In genomic region chrX:140503714-140504351, GRCh38 we compare ENCODE assay signal across 8 cellular contexts. TPM values are rescaled to one million over a fixed set of nuclear protein-coding genes. Genes with fewer than 3 reads are reported as not detected.
DNase-seq lines count a peak whose midpoint lies in the region; ATAC-seq and TF ChIP-seq lines count a peak whose summit lies in the region.

No MANE protein-coding gene starts in this region.

- peak overlapping the region in 3 of 4 donors; percentile 30 to 45 (median 38) for H3K4me3 ChIP-seq in sigmoid colon

- CTCF ChIA-PET in GM10248 (lab: Yijun Ruan, JAX): no interaction called here

- H3K27ac Mint-ChIP-seq in T-helper 17 cell: no peak overlapping the region
- H3K27ac Mint-ChIP-seq in naive thymus-derived CD8-positive, alpha-beta T cell: no peak overlapping the region

- ATAC-seq in T-helper 17 cell: no peak
- peak; percentile 77 for ATAC-seq in left ventricle myocardium superior
- no peak for ATAC-seq in HG02852 (IDR thresholded peaks at IDR 0.05; ENCODE audit: unreplicated experiment)
- ATAC-seq in naive thymus-derived CD8-positive, alpha-beta T cell: no peak

- H3K4me1 Mint-ChIP-seq in T-helper 17 cell: peaks cover 5% of the 10 kb centered on the region
- peaks cover 0 to 9% (median 4%) of the 10 kb centered on the region in 4 donors for H3K4me1 Mint-ChIP-seq in naive thymus-derived CD8-positive, alpha-beta T cell

- H3K4me3 Mint-ChIP-seq in T-helper 17 cell: peak overlapping the region; percentile 61
- peak overlapping the region in 1 of 10 donors; percentile 44 for H3K4me3 Mint-ChIP-seq in naive thymus-derived CD8-positive, alpha-beta T cell

- peak; percentile 10 for DNase-seq in GM10248 (ENCODE audit: extremely low spot score)
- DNase-seq in T-helper 17 cell: no peak
- DNase-seq in left ventricle myocardium superior: peak; percentile 39
- no peak for DNase-seq in sigmoid colon
- DNase-seq in activated CD4-positive, alpha-beta T cell treated with anti-CD3 and anti-CD28 coated beads for 1 hour: no peak
- DNase-seq in NCI-H774 (lab: John Stamatoyannopoulos, UW): no peak
- DNase-seq in naive thymus-derived CD8-positive, alpha-beta T cell: no peak

- TF ChIP-seq CTCF in GM10248 (IDR thresholded peaks at IDR 0.05; ENCODE audit: control extremely low read depth, extremely low read depth, low read depth, missing control alignments) (no peak), sigmoid colon (IDR thresholded peaks at IDR 0.05) (no peak)

- no peaks in the 10 kb centered on the region for H3K36me3 ChIP-seq in sigmoid colon

- H3K4me1 ChIP-seq in sigmoid colon: peaks cover 0 to 35% (median 28%) of the 10 kb centered on the region in 4 donors

- peaks cover 64 to 96% (median 67%) of the 10 kb centered on the region in 3 donors for H3K27me3 ChIP-seq in sigmoid colon

- no peak for TF ChIP-seq POLR2A in sigmoid colon (IDR thresholded peaks at IDR 0.05)

- peaks cover 41% of the 10 kb centered on the region for H3K27me3 Mint-ChIP-seq in T-helper 17 cell
- H3K27me3 Mint-ChIP-seq in naive thymus-derived CD8-positive, alpha-beta T cell: peaks cover 9 to 65% (median 36%) of the 10 kb centered on the region in 5 donors

- no peaks in the 10 kb centered on the region for H3K36me3 Mint-ChIP-seq in T-helper 17 cell (ENCODE audit: low read depth)
- peaks cover 0 to 8% (median 2%) of the 10 kb centered on the region in 3 donors for H3K36me3 Mint-ChIP-seq in naive thymus-derived CD8-positive, alpha-beta T cell

- 2% methylated on average over 92 of the region's 92 CpGs for WGBS in sigmoid colon, 2 donors

- TF ChIP-seq EP300 in sigmoid colon (IDR thresholded peaks at IDR 0.05): no peak

- H3K9me3 Mint-ChIP-seq in naive thymus-derived CD8-positive, alpha-beta T cell: peaks cover 0 to 9% (median 0%) of the 10 kb centered on the region in 9 donors

- H3K9me3 ChIP-seq in T-helper 17 cell (ENCODE audit: control insufficient read depth, low read length, poor library complexity, severe bottlenecking): no peaks in the 10 kb centered on the region
- no peaks in the 10 kb centered on the region for H3K9me3 ChIP-seq in sigmoid colon

- intact Hi-C loops in left ventricle myocardium superior (cut with micrococcal nuclease): no loop called here
- intact Hi-C loops in sigmoid colon (cut with DNase I): loop anchor here (10.0 kb wide), 1 partner anchor 221 kb away; no protein-coding TSS in a partner anchor

- POLR2A ChIA-PET in GM10248 (lab: Yijun Ruan, JAX): no interaction called here
- POLR2A ChIA-PET in naive thymus-derived CD8-positive, alpha-beta T cell (lab: Charles Lee): no interaction called here

- H3K27ac ChIP-seq in sigmoid colon: no peak overlapping the region

RNA-seq across cellular contexts. Expression of gene SOX3, which starts 1.0 kb away (rescaled TPM):
- total RNA-seq in T-helper 17 cell (not detected), left ventricle myocardium superior (not detected), sigmoid colon (not detected)
- not detected for polyA plus RNA-seq in sigmoid colon
- not detected for total RNA-seq in naive thymus-derived CD8-positive, alpha-beta T cell
- polyA plus RNA-seq in naive thymus-derived CD8-positive, alpha-beta T cell: not detected

Comparison
In these comparisons a context has a peak if more than half of its experiments do, and no peak if none do; other contexts are left out.
1. DNase-seq: peak in GM10248 (single experiment) and left ventricle myocardium superior (single experiment); none in T-helper 17 cell (0 of 3), sigmoid colon (single experiment), activated CD4-positive, alpha-beta T cell treated with anti-CD3 and anti-CD28 coated beads for 1 hour (single experiment), NCI-H774 (single experiment) and naive thymus-derived CD8-positive, alpha-beta T cell (0 of 10).